16 cellular contexts compared by ENCODE assay signal in the genomic region with DNA sequence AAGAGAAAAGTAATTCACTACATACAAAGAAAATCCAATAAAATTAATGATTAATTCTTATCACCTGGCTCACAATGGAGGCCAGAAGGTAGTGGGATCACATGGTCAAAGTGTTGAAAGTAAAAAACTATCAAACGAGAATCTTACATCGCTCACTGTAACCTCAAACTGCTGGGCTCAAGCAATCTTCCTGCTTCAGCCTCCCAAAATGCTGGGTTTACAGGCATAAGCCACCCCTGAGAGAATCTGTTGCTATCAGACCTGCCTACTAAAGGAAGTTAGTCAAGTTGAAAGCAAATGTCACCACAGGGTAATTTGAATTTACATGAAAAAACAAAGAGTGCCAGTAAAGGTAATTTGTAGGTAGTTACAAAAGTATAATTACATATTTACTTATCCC.
DNase-seq lines count a peak whose midpoint lies in the region; ATAC-seq and TF ChIP-seq lines count a peak whose summit lies in the region.
"Had no signal": no experiment of that assay in that cellular context is flagged by ENCODE, and none has a peak within 500 bp of the region (broad histone marks: within the 10 kb centered on the region; RNA-seq: fewer than 3 reads in every experiment).

No MANE protein-coding gene starts in this region.

- H3K27ac ChIP-seq in breast epithelium: no peak overlapping the region
- H3K27ac ChIP-seq: BLaER1, colonic mucosa, SJSA1, transverse colon had no signal

- H3K4me3 ChIP-seq in breast epithelium: no peak overlapping the region
- H3K4me3 ChIP-seq: BLaER1, colonic mucosa, SJSA1, transverse colon had no signal

- no peaks in the 10 kb centered on the region for H3K9me3 ChIP-seq in breast epithelium
- H3K9me3 ChIP-seq: BLaER1, colonic mucosa, SJSA1, transverse colon had no signal

- DNase-seq in GM10266 (ENCODE audit: extremely low spot score) (peak; percentile 16), NCI-H69 (lab: John Stamatoyannopoulos, UW) (peak; percentile 58), NCI-H2029 (lab: John Stamatoyannopoulos, UW) (no peak), breast epithelium (ENCODE audit: low spot score in 2 of 2) (no peak), NCI-H345 (lab: John Stamatoyannopoulos, UW) (no peak)
- DNase-seq: activated B cell treated with CpG ODN at 0.5 μM for 24 hours, colonic mucosa, GF-D8, MV-4-11, NCI-H82, transverse colon had no signal

- no peaks in the 10 kb centered on the region for H3K36me3 ChIP-seq in breast epithelium
- H3K36me3 ChIP-seq: colonic mucosa had no signal

- TF ChIP-seq CTCF in GM10266 (IDR thresholded peaks at IDR 0.05; ENCODE audit: control insufficient read depth, insufficient read depth, low read depth, missing control alignments) (no peak), breast epithelium (IDR thresholded peaks at IDR 0.05) (no peak)

- peak; percentile 61 for ATAC-seq in GM18909 (IDR thresholded peaks at IDR 0.05; ENCODE audit: poor library complexity, unreplicated experiment)
- peak; percentile 71 for ATAC-seq in HG02642 (IDR thresholded peaks at IDR 0.05; ENCODE audit: poor library complexity, unreplicated experiment)
- no peak for ATAC-seq in GM18867 (IDR thresholded peaks at IDR 0.05; ENCODE audit: unreplicated experiment)

- no peak for TF ChIP-seq POLR2A in breast epithelium (IDR thresholded peaks at IDR 0.05)

- no peaks in the 10 kb centered on the region for H3K27me3 ChIP-seq in breast epithelium
- H3K27me3 ChIP-seq: BLaER1, colonic mucosa, SJSA1, transverse colon had no signal

- intact Hi-C loops in breast epithelium (cut with DNase I; ENCODE audit: low total_unique reads): no loop called here

- no peaks in the 10 kb centered on the region for H3K4me1 ChIP-seq in breast epithelium
- H3K4me1 ChIP-seq: BLaER1, colonic mucosa had no signal

Comparison
In these comparisons a context has a peak if more than half of its experiments do, and no peak if none do; other contexts are left out.
1. DNase-seq: peak in GM10266 (single experiment) and NCI-H69 (single experiment); none in NCI-H2029 (single experiment), breast epithelium (0 of 2) and NCI-H345 (single experiment).